ENCODE assay signal across 10 cellular contexts in genomic region chr22:39574779-39575551, GRCh38. TPM values are rescaled to one million over a fixed set of nuclear protein-coding genes. Genes with fewer than 3 reads are reported as not detected.
A peak's percentile ranks its signal among the peaks of the same experiment; 100 is the strongest.
DNase-seq lines count a peak whose midpoint lies in the region; ATAC-seq, FAIRE-seq and TF ChIP-seq lines count a peak whose summit lies in the region.
"Had no signal": no experiment of that assay in that cellular context is flagged by ENCODE, and none has a peak within 500 bp of the region (broad histone marks: within the 10 kb centered on the region; RNA-seq: fewer than 3 reads in every experiment).

No MANE protein-coding gene starts in this region.

- intact Hi-C loops in IMR-90 (cut with micrococcal nuclease) = no loop called here
- intact Hi-C loops in K562 (cut with micrococcal nuclease) = no loop called here

- peak overlapping the region; percentile 49 for H2BK120ac ChIP-seq in IMR-90 (ENCODE audit: low read depth, low read length)

- H4K91ac ChIP-seq in IMR-90 (ENCODE audit: insufficient read depth, low read depth, low read length) = no peak overlapping the region

- no peak overlapping the region; the same call in 2 of the 3 replicates for H2BK15ac ChIP-seq in IMR-90 (ENCODE audit: low read depth, low read length)

- H4K5ac ChIP-seq in IMR-90 (ENCODE audit: low read depth, low read length) = no peak overlapping the region

- no peak overlapping the region for H3K9ac ChIP-seq in IMR-90 (ENCODE audit: low read depth, low read length)
- peak overlapping the region in 1 of 2 experiments; percentile 14; a peak in 2 of 4 replicates for H3K9ac ChIP-seq in K562 (ENCODE audit: insufficient read depth in 1 of 2, low read depth in 2 of 2, low read length in 2 of 2)

- H3K36me3 ChIP-seq in BE2C = no peaks in the 10 kb centered on the region
- H3K36me3 ChIP-seq in IMR-90 (ENCODE audit: control insufficient read depth, insufficient read depth, low read length) = no peaks in the 10 kb centered on the region
- no peaks in the 10 kb centered on the region for H3K36me3 ChIP-seq in K562 (ENCODE audit: control insufficient read depth, insufficient read depth, low read length)
- H3K36me3 ChIP-seq: cardiac muscle cell had no signal

- H3K9me1 ChIP-seq in IMR-90 (ENCODE audit: insufficient read depth, low read length) (peaks cover 15% of the 10 kb centered on the region), K562 (ENCODE audit: control insufficient read depth, insufficient read depth, low read length) (no peaks in the 10 kb centered on the region)

- no peak overlapping the region; the same call in none of the 2 replicates for H3K14ac ChIP-seq in IMR-90 (replicated peaks; ENCODE audit: low read depth, low read length)

- peak overlapping the region; percentile 25; the same call in 1 of the 2 replicates for H3K4ac ChIP-seq in IMR-90 (ENCODE audit: low read depth, low read length)

- H3K9me3 ChIP-seq in BE2C (no peaks in the 10 kb centered on the region), IMR-90 (ENCODE audit: control insufficient read depth, insufficient read depth, low read length) (peaks cover 3% of the 10 kb centered on the region; the same call in 1 of the 2 replicates), K562 (replicated peaks; ENCODE audit: control insufficient read depth, insufficient read depth, low read depth, low read length) (no peaks in the 10 kb centered on the region)

- H3K18ac ChIP-seq in IMR-90 (ENCODE audit: low read depth, low read length) = no peak overlapping the region

- dilution Hi-C loops in IMR-90 (cut with HindIII; ENCODE audit: low sequenced_read_pairs, unreplicated experiment) = no loop called here

- H2AK9ac ChIP-seq in IMR-90 (replicated peaks; ENCODE audit: low read depth, low read length, poor library complexity) = peak overlapping the region; percentile 87

- H3K4me1 ChIP-seq in BE2C = peaks cover 7% of the 10 kb centered on the region; the same call in 1 of the 2 replicates
- peaks cover 7% of the 10 kb centered on the region for H3K4me1 ChIP-seq in IMR-90 (ENCODE audit: control insufficient read depth, insufficient read depth, low read length)
- peaks cover 12 to 23% of the 10 kb centered on the region in 2 experiments; a peak in 4 of 5 replicates for H3K4me1 ChIP-seq in K562 (replicated peaks in 1 of 2; ENCODE audit: control insufficient read depth in 2 of 2, insufficient read depth in 2 of 2, low read length in 2 of 2)

- H3K4me2 ChIP-seq in IMR-90 (ENCODE audit: low read depth, low read length) = no peak overlapping the region
- H3K4me2 ChIP-seq in K562 (ENCODE audit: insufficient read depth, low read length) = peak overlapping the region; percentile 21; the same call in 1 of the 2 replicates

- H3K4me3 ChIP-seq in BE2C (ENCODE audit: low read depth, low read length) (no peak overlapping the region), IMR-90 (ENCODE audit: insufficient read depth, low read depth, low read length) (no peak overlapping the region), K562 (no peak overlapping the region)
- H3K4me3 ChIP-seq: cardiac muscle cell had no signal

- WGBS in IMR-90 (ENCODE audit: extremely low coverage in 2 of 2, insufficient read length in 1 of 2), 2 experiments = 14% methylated on average over 3 of the region's 14 CpGs; no CpG with 5 or more reads in 1 of the 2 experiments
- 40% methylated on average over 9 of the region's 14 CpGs for WGBS in K562 (ENCODE audit: insufficient coverage, low coverage, missing lambda C conversion rate)

- no peaks in the 10 kb centered on the region for H3K79me1 ChIP-seq in IMR-90 (ENCODE audit: low read depth in 1 of 2, low read length in 2 of 2)

- no peak for TF ChIP-seq EP300 in K562 (IDR thresholded peaks at IDR 0.05; ENCODE audit: low read length)

- H4K20me1 ChIP-seq in IMR-90 (ENCODE audit: insufficient read depth, low read length) = peaks cover 3% of the 10 kb centered on the region; the same call in 1 of the 2 replicates
- H4K20me1 ChIP-seq in K562 (replicated peaks; ENCODE audit: control insufficient read depth, insufficient read depth, low read length) = no peaks in the 10 kb centered on the region

- H2AFZ ChIP-seq in IMR-90 (replicated peaks; ENCODE audit: low read length, poor library complexity) (peak overlapping the region; percentile 82), K562 (ENCODE audit: low read depth, low read length) (no peak overlapping the region)

- TF ChIP-seq CTCF in BE2C (IDR thresholded peaks at IDR 0.05; ENCODE audit: low read depth, low read length) (no peak), IMR-90 (conservative IDR thresholded peaks at IDR 0.05; ENCODE audit: low read depth, low read length) (no peak), K562 (IDR thresholded peaks at IDR 0.05 in 2 of 3, conservative IDR thresholded peaks at IDR 0.05 in 1 of 3; ENCODE audit: insufficient read depth in 2 of 3, low read depth in 1 of 3, low read length in 3 of 3) (no peak)

- H3K79me2 ChIP-seq in K562 (ENCODE audit: control insufficient read depth, insufficient read depth, low read length) = no peaks in the 10 kb centered on the region

- FAIRE-seq in K562 (lab: Jason Lieb, UNC) = peak; percentile 46

- H2BK20ac ChIP-seq in IMR-90 (ENCODE audit: low read depth, low read length) = peak overlapping the region; percentile 45; the same call in 1 of the 2 replicates

- H3K27me3 ChIP-seq in BE2C (no peaks in the 10 kb centered on the region), IMR-90 (ENCODE audit: control insufficient read depth, insufficient read depth, low read length) (peaks cover 16% of the 10 kb centered on the region), K562 (ENCODE audit: control insufficient read depth in 2 of 2, insufficient read depth in 2 of 2, low read length in 2 of 2) (no peaks in the 10 kb centered on the region)
- H3K27me3 ChIP-seq: cardiac muscle cell had no signal

- TF ChIP-seq RAD21 in IMR-90 (IDR thresholded peaks at IDR 0.05; ENCODE audit: low read length) = no peak
- no peak for TF ChIP-seq RAD21 in K562 (CRISPR knock-in tag; conservative IDR thresholded peaks at IDR 0.05 in 1 of 2, IDR thresholded peaks at IDR 0.05 in 1 of 2)

- peak; percentile 71 for DNase-seq in BE2C
- DNase-seq in IMR-90 = peak; percentile 95
- peak; percentile 65 to 80 (median 72) for DNase-seq in K562 (ENCODE audit: extremely low read depth in 1 of 4, low spot score in 3 of 4)
- DNase-seq in lung microvascular endothelial cell (ENCODE audit: low read depth in 2 of 2) = peak; percentile 50 to 94
- DNase-seq in NK-92 (lab: John Stamatoyannopoulos, UW; ENCODE audit: unreplicated experiment) = no peak
- DNase-seq in KG1 (lab: John Stamatoyannopoulos, UW) = no peak
- DNase-seq in activated naive CD4-positive, alpha-beta T cell (lab: John Stamatoyannopoulos, UW) = no peak
- DNase-seq: activated CD4-positive, alpha-beta T cell treated with anti-CD3 and anti-CD28 coated beads, Interleukin-2, amount 50 U/mL, for 4 hours had no signal

- H4K8ac ChIP-seq in IMR-90 (ENCODE audit: low read depth in 2 of 2, low read length in 2 of 2) = no peak overlapping the region

- in situ Hi-C loops in IMR-90 (cut with MboI; ENCODE audit: low sequenced_read_pairs) = no loop called here
- in situ Hi-C loops in K562 (cut with MboI) = no loop called here

- H2AK5ac ChIP-seq in IMR-90 (ENCODE audit: low read depth, low read length) = peak overlapping the region; percentile 79

- no peak overlapping the region for H3K23ac ChIP-seq in IMR-90 (ENCODE audit: low read depth, low read length)

- POLR2A ChIA-PET in IMR-90 (lab: Charles Lee; ENCODE audit: unreplicated experiment) (no interaction called here), K562 (lab: Yijun Ruan, JAX) (interaction anchor here (1.0 to 1.1 kb wide), 2 partner anchors 10 to 376 kb away, joined by 3 to 5 read pairs; no protein-coding TSS in a partner anchor)

- no peak for TF ChIP-seq POLR2A in IMR-90 (IDR thresholded peaks at IDR 0.05; ENCODE audit: low read depth, low read length)
- TF ChIP-seq POLR2A in K562 (conservative IDR thresholded peaks at IDR 0.05) = no peak

- CTCF ChIA-PET in IMR-90 (lab: Yijun Ruan, JAX) = no interaction called here
- CTCF ChIA-PET in K562 (lab: Yijun Ruan, JAX; ENCODE audit: low intra/inter-chr PET ratio) = no interaction called here

- ATAC-seq in IMR-90 (ENCODE audit: low read depth) (peak; percentile 98), K562 (peak; percentile 81), GM19023 (IDR thresholded peaks at IDR 0.05; ENCODE audit: unreplicated experiment) (no peak)

- no peak overlapping the region for H2BK5ac ChIP-seq in IMR-90 (ENCODE audit: low read depth, low read length, poor library complexity, severe bottlenecking)

- BruUV-seq in IMR-90 (replicated peaks; lab: Mats Ljungman, UMichigan) = no TSS peak
- BruUV-seq in K562 (replicated peaks; lab: Mats Ljungman, UMichigan) = no TSS peak

- H3K56ac ChIP-seq in IMR-90 (ENCODE audit: extremely low read depth, insufficient read depth, low read length) = no peak overlapping the region

- H3K27ac ChIP-seq in IMR-90 (ENCODE audit: insufficient read depth, low read length) = no peak overlapping the region
- H3K27ac ChIP-seq in K562 (ENCODE audit: extremely low read depth, low read depth, low read length) = peak overlapping the region; percentile 25; the same call in 1 of the 3 replicates
- H3K27ac ChIP-seq: cardiac muscle cell had no signal

RNA-seq across cellular contexts. Expression of gene CACNA1I, which starts 4.4 kb away (rescaled TPM):
- polyA plus RNA-seq in BE2C (2012; ENCODE audit: insufficient read depth, insufficient read length, low read depth) = not detected
- total RNA-seq in IMR-90 (2012; rRNA removed) (under 0.01 TPM in 1 of 2 replicates, not detected in the other), K562 (2014; rRNA removed) (0.24 and 0.32 TPM in 2 replicates), K562 (2014; rRNA removed; fragmentation: Illumina TruSeq; extraction: Trizol) (0.06 and 0.07 TPM in 2 replicates), K562 (2015; rRNA removed; fragmentation: Illumina TruSeq; extraction: Trizol) (0.11 TPM in 2 replicates), K562 (2021) (0.45 and 0.78 TPM in 2 replicates), lung microvascular endothelial cell (not detected in 2 replicates)
- polyA plus RNA-seq in IMR-90 (2012; rRNA removed) (0.01 and 0.02 TPM in 2 replicates), K562 (2011; rRNA removed) (0.22 and 0.79 TPM in 2 replicates), K562 (2014; fragmentation: Illumina TruSeq; extraction: Trizol) (0.30 and 0.31 TPM in 2 replicates), K562 (2014; fragmentation: Nextera tagmentation; extraction: Ambion mirVana) (under 1 TPM in 1 of 2 experiments, not detected in 1; 0.01 TPM), K562 (2014; rRNA removed) (0.31 and 0.41 TPM in 2 replicates)
- 0.01 TPM in 2 replicates for polyA plus RNA-seq in IMR-90 (2012; cell fraction: cytosol; rRNA removed)
- 0.03 and 0.05 TPM in 2 replicates for polyA plus RNA-seq in IMR-90 (2012; cell fraction: nucleus; rRNA removed; ENCODE audit: low replicate concordance)
- total RNA-seq in K562 (2011; cell fraction: chromatin; rRNA removed; ENCODE audit: low replicate concordance) = 3.5 and 12.7 TPM in 2 replicates
- total RNA-seq in K562 (2011; cell fraction: nucleolus; rRNA removed) = 3.9 and 6.0 TPM in 2 replicates
- total RNA-seq in K562 (2011; cell fraction: nucleoplasm; rRNA removed) = 3.4 and 3.6 TPM in 2 replicates
- 0.13 and 1.0 TPM in 2 replicates for polyA plus RNA-seq in K562 (2011; cell fraction: cytosol; rRNA removed)
- 1.9 and 12.3 TPM in 2 replicates for polyA plus RNA-seq in K562 (2011; cell fraction: nucleus; rRNA removed)
- 0.56 and 0.90 TPM in 2 replicates for polyA plus RNA-seq in K562 (2012)
- 0.09 and 0.74 TPM in 2 replicates for polyA minus RNA-seq in K562 (2011; rRNA and poly(A)+ RNA removed)
- 0.27 and 1.0 TPM in 2 replicates for polyA minus RNA-seq in K562 (2011; cell fraction: cytosol; rRNA and poly(A)+ RNA removed)
- 0.56 and 2.4 TPM in 2 replicates for polyA minus RNA-seq in K562 (2011; cell fraction: nucleus; rRNA and poly(A)+ RNA removed)

RNA-seq across cellular contexts. Expression of gene RPS19BP1, which starts 42.4 kb away (rescaled TPM):
- 624 TPM for polyA plus RNA-seq in BE2C (2012; ENCODE audit: insufficient read depth, insufficient read length, low read depth)
- total RNA-seq in IMR-90 (2012; rRNA removed) (33.0 and 33.6 TPM in 2 replicates), K562 (2014; rRNA removed) (223 and 264 TPM in 2 replicates), K562 (2014; rRNA removed; fragmentation: Illumina TruSeq; extraction: Trizol) (33.0 and 44.9 TPM in 2 replicates), K562 (2015; rRNA removed; fragmentation: Illumina TruSeq; extraction: Trizol) (84.3 and 93.3 TPM in 2 replicates), K562 (2021) (109 and 110 TPM in 2 replicates), lung microvascular endothelial cell (40.3 and 48.2 TPM in 2 replicates)
- polyA plus RNA-seq in IMR-90 (2012; rRNA removed) (95.4 and 117 TPM in 2 replicates), K562 (2011; rRNA removed) (75.6 and 90.4 TPM in 2 replicates), K562 (2014; fragmentation: Illumina TruSeq; extraction: Trizol) (29.0 and 64.7 TPM in 2 replicates), K562 (2014; fragmentation: Nextera tagmentation; extraction: Ambion mirVana) (1 to 10 TPM; 3.0 to 8.2 TPM), K562 (2014; rRNA removed) (216 and 229 TPM in 2 replicates)
- polyA plus RNA-seq in IMR-90 (2012; cell fraction: cytosol; rRNA removed) = 117 and 206 TPM in 2 replicates
- 65.7 and 74.5 TPM in 2 replicates for polyA plus RNA-seq in IMR-90 (2012; cell fraction: nucleus; rRNA removed; ENCODE audit: low replicate concordance)
- 27.9 and 59.9 TPM in 2 replicates for total RNA-seq in K562 (2011; cell fraction: chromatin; rRNA removed; ENCODE audit: low replicate concordance)
- 57.2 and 59.7 TPM in 2 replicates for total RNA-seq in K562 (2011; cell fraction: nucleolus; rRNA removed)
- 42.7 and 46.9 TPM in 2 replicates for total RNA-seq in K562 (2011; cell fraction: nucleoplasm; rRNA removed)
- 89.9 and 177 TPM in 2 replicates for polyA plus RNA-seq in K562 (2011; cell fraction: cytosol; rRNA removed)
- polyA plus RNA-seq in K562 (2011; cell fraction: nucleus; rRNA removed) = 53.3 and 77.5 TPM in 2 replicates
- 85.4 and 89.3 TPM in 2 replicates for polyA plus RNA-seq in K562 (2012)
- 12.0 and 12.6 TPM in 2 replicates for polyA minus RNA-seq in K562 (2011; rRNA and poly(A)+ RNA removed)
- 14.5 and 18.6 TPM in 2 replicates for polyA minus RNA-seq in K562 (2011; cell fraction: cytosol; rRNA and poly(A)+ RNA removed)
- polyA minus RNA-seq in K562 (2011; cell fraction: nucleus; rRNA and poly(A)+ RNA removed) = 16.3 and 27.0 TPM in 2 replicates

RNA-seq across cellular contexts. Expression of gene ATF4, which starts 54.6 kb away (rescaled TPM):
- 1,602 TPM for polyA plus RNA-seq in BE2C (2012; ENCODE audit: insufficient read depth, insufficient read length, low read depth)
- total RNA-seq in IMR-90 (2012; rRNA removed) (136 and 148 TPM in 2 replicates), K562 (2014; rRNA removed) (311 and 355 TPM in 2 replicates), K562 (2014; rRNA removed; fragmentation: Illumina TruSeq; extraction: Trizol) (320 and 405 TPM in 2 replicates), K562 (2015; rRNA removed; fragmentation: Illumina TruSeq; extraction: Trizol) (153 and 156 TPM in 2 replicates), K562 (2021) (308 and 361 TPM in 2 replicates), lung microvascular endothelial cell (126 and 213 TPM in 2 replicates)
- polyA plus RNA-seq in IMR-90 (2012; rRNA removed) (662 and 949 TPM in 2 replicates), K562 (2011; rRNA removed) (669 and 756 TPM in 2 replicates), K562 (2014; fragmentation: Illumina TruSeq; extraction: Trizol) (528 and 598 TPM in 2 replicates), K562 (2014; fragmentation: Nextera tagmentation; extraction: Ambion mirVana) (100 to 1,000 TPM in 1 of 2 experiments, 10 to 100 TPM in 1; 93.1 to 125 TPM), K562 (2014; rRNA removed) (638 and 723 TPM in 2 replicates)
- polyA plus RNA-seq in IMR-90 (2012; cell fraction: cytosol; rRNA removed) = 533 and 881 TPM in 2 replicates
- polyA plus RNA-seq in IMR-90 (2012; cell fraction: nucleus; rRNA removed; ENCODE audit: low replicate concordance) = 1,013 and 1,510 TPM in 2 replicates
- total RNA-seq in K562 (2011; cell fraction: chromatin; rRNA removed; ENCODE audit: low replicate concordance) = 183 and 296 TPM in 2 replicates
- total RNA-seq in K562 (2011; cell fraction: nucleolus; rRNA removed) = 255 and 271 TPM in 2 replicates
- total RNA-seq in K562 (2011; cell fraction: nucleoplasm; rRNA removed) = 227 and 246 TPM in 2 replicates
- 757 and 998 TPM in 2 replicates for polyA plus RNA-seq in K562 (2011; cell fraction: cytosol; rRNA removed)
- 651 and 768 TPM in 2 replicates for polyA plus RNA-seq in K562 (2011; cell fraction: nucleus; rRNA removed)
- 264 and 832 TPM in 2 replicates for polyA plus RNA-seq in K562 (2012)
- polyA minus RNA-seq in K562 (2011; rRNA and poly(A)+ RNA removed) = 190 and 217 TPM in 2 replicates
- 89.9 and 115 TPM in 2 replicates for polyA minus RNA-seq in K562 (2011; cell fraction: cytosol; rRNA and poly(A)+ RNA removed)
- 99.2 and 197 TPM in 2 replicates for polyA minus RNA-seq in K562 (2011; cell fraction: nucleus; rRNA and poly(A)+ RNA removed)

Comparison
In these comparisons a context has a peak if more than half of its experiments do, and no peak if none do; other contexts are left out.
1. DNase-seq: peak in BE2C (single experiment), IMR-90 (single experiment), K562 (4 of 4) and lung microvascular endothelial cell (2 of 2); none in NK-92 (single experiment), KG1 (single experiment) and activated naive CD4-positive, alpha-beta T cell (0 of 4).